ENCODE assay signal across 22 cellular contexts in the genomic region with DNA sequence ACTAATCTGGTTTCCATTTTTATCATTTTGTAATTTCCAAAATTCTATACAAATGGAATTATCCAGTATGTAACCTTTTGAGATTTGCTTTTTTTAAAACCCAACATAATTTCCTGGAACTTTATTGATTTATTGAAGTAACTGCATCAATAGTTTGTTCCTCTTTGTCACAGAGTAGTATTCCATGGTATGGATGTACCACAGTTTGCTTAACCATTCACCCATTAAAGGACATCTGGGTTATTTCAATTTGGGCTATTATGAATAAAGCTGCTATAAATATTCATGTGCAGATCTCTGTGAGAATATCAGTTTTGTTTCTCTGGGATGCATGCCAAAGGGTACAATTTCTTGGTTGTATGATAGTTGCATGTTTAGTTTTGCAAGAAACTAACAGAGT. TPM values are rescaled to one million over a fixed set of nuclear protein-coding genes. Genes with fewer than 3 reads are reported as not detected.
"Had no signal": no experiment of that assay in that cellular context is flagged by ENCODE, and none has a peak within 500 bp of the region (broad histone marks: within the 10 kb centered on the region; RNA-seq: fewer than 3 reads in every experiment).

No MANE protein-coding gene starts in this region.

- H3K4me1 ChIP-seq: neural progenitor cell, psoas muscle had no signal

- H3K4me3 ChIP-seq: neural progenitor cell, ovary, psoas muscle, right lobe of liver, stomach, thyroid gland had no signal

- H3K9me3 ChIP-seq: right lobe of liver, thyroid gland had no signal

- H3K27ac ChIP-seq: neural progenitor cell, ovary, psoas muscle, right lobe of liver, stomach, thyroid gland had no signal

- H3K36me3 ChIP-seq: neural progenitor cell, ovary, right lobe of liver, thyroid gland had no signal

- H3K27me3 ChIP-seq: ovary, right lobe of liver had no signal

- ATAC-seq: left lobe of liver; naive thymus-derived CD4-positive, alpha-beta T cell; psoas muscle; right lobe of liver had no signal

- DNase-seq: cortex of kidney; kidney; mammary epithelial cell; mesendoderm; midbrain; naive thymus-derived CD4-positive, alpha-beta T cell; nucleus accumbens; ovary; posterior cingulate gyrus; psoas muscle; right lobe of liver; small intestine; stimulated activated CD4-positive, alpha-beta T cell treated with anti-CD3 and anti-CD28 coated beads, Interleukin-12 subunit alpha, Interleukin-12 subunit beta, amount 100 ng/mL, for 4 hours; stimulated activated CD4-positive, alpha-beta T cell treated with anti-CD3 and anti-CD28 coated beads, Interleukin-1b, Interleukin-23, amount 100 ng/mL, for 48 hours; stimulated activated CD4-positive, alpha-beta T cell treated with anti-CD3 and anti-CD28 coated beads, Interleukin-4, amount 100 ng/mL, for 1 hour; stimulated activated CD8-positive, alpha-beta memory T cell treated with anti-CD3 and anti-CD28 coated beads, Interleukin-4, amount 100 ng/mL, for 48 hours; stimulated activated naive CD4-positive, alpha-beta T cell treated with Interleukin-2 at 50 U/mL for 16 hours; stomach; thyroid gland; trophoblast cell had no signal

RNA-seq across cellular contexts. Expression of a gene that starts 2.9 kb away (rescaled TPM):
- polyA plus RNA-seq: naive thymus-derived CD4-positive, alpha-beta T cell had no signal
